ENCODE assay signal across 8 cellular contexts in genomic region chr13:49443327-49443688, GRCh38. TPM values are rescaled to one million over a fixed set of nuclear protein-coding genes. Genes with fewer than 3 reads are reported as not detected.
DNase-seq lines count a peak whose midpoint lies in the region; ATAC-seq and TF ChIP-seq lines count a peak whose summit lies in the region.

No MANE protein-coding gene starts in this region.

- in situ Hi-C loops in mammary epithelial cell (cut with MboI; ENCODE audit: low sequenced_read_pairs in 2 of 2) = loop anchor here in 1 of 2 donors (10.0 kb wide), 2 partner anchors 139 to 171 kb away; no protein-coding TSS in a partner anchor

- H3K4me1 ChIP-seq in mammary epithelial cell (ENCODE audit: insufficient read depth, low read length) (peaks cover 2% of the 10 kb centered on the region), suprapubic skin (peaks cover 37% of the 10 kb centered on the region)

- peaks cover 8% of the 10 kb centered on the region for H3K36me3 Mint-ChIP-seq in activated CD8-positive, alpha-beta memory T cell treated with anti-CD3 and anti-CD28 coated beads, Interleukin-2, amount 10 ng/mL, durations not matched to agents 7 days and 5 days

- H3K4me2 ChIP-seq in mammary epithelial cell (ENCODE audit: insufficient read depth, low read depth, low read length) = peak overlapping the region; percentile 80

- DNase-seq in activated CD8-positive, alpha-beta memory T cell treated with anti-CD3 and anti-CD28 coated beads, Interleukin-2, amount 10 ng/mL, durations not matched to agents 7 days and 5 days = no peak
- no peak for DNase-seq in activated CD8-positive, alpha-beta memory T cell treated with anti-CD3 and anti-CD28 coated beads for 24 hours
- peak; percentile 21 for DNase-seq in NCI-H446 treated with DMSO at 0.1 percent for 48 hours (lab: John Stamatoyannopoulos, UW)
- DNase-seq in mammary epithelial cell = no peak
- DNase-seq in left kidney (ENCODE audit: low read depth, low spot score) = peak; percentile 77
- DNase-seq in suprapubic skin (ENCODE audit: low spot score in 2 of 2) = no peak
- DNase-seq in mesenteric fat pad (ENCODE audit: low spot score) = no peak
- DNase-seq in LoVo (ENCODE audit: low spot score) = no peak

- peak overlapping the region; percentile 64 for H3K27ac ChIP-seq in mammary epithelial cell (ENCODE audit: insufficient read depth, low read depth, low read length)
- H3K27ac ChIP-seq in suprapubic skin = peak overlapping the region; percentile 93

- no peak for TF ChIP-seq EP300 in suprapubic skin (IDR thresholded peaks at IDR 0.05)

- ATAC-seq in activated CD8-positive, alpha-beta memory T cell treated with anti-CD3 and anti-CD28 coated beads, Interleukin-2, amount 10 ng/mL, durations not matched to agents 7 days and 5 days = peak; percentile 3

- no peaks in the 10 kb centered on the region for H3K36me3 ChIP-seq in mammary epithelial cell (ENCODE audit: insufficient read depth, low read length)
- no peaks in the 10 kb centered on the region for H3K36me3 ChIP-seq in suprapubic skin

- H3K27me3 ChIP-seq in mammary epithelial cell (ENCODE audit: insufficient read depth, low read length) (no peaks in the 10 kb centered on the region), suprapubic skin (no peaks in the 10 kb centered on the region)

- H3K4me3 ChIP-seq in mammary epithelial cell (replicated peaks in 1 of 3; ENCODE audit: insufficient read depth in 1 of 3, low read depth in 2 of 3, low read length in 3 of 3) (peak overlapping the region; percentile 59 to 95 (median 61)), suprapubic skin (peak overlapping the region; percentile 70)

- peak overlapping the region; percentile 97 for H3K4me3 Mint-ChIP-seq in activated CD8-positive, alpha-beta memory T cell treated with anti-CD3 and anti-CD28 coated beads, Interleukin-2, amount 10 ng/mL, durations not matched to agents 7 days and 5 days

- dilution Hi-C loops in mammary epithelial cell (cut with HindIII; ENCODE audit: low sequenced_read_pairs) = no loop called here

- no peaks in the 10 kb centered on the region for H3K27me3 Mint-ChIP-seq in activated CD8-positive, alpha-beta memory T cell treated with anti-CD3 and anti-CD28 coated beads, Interleukin-2, amount 10 ng/mL, durations not matched to agents 7 days and 5 days

- H3K79me2 ChIP-seq in mammary epithelial cell (ENCODE audit: insufficient read depth, low read length) = peaks cover 20% of the 10 kb centered on the region

- no peaks in the 10 kb centered on the region for H4K20me1 ChIP-seq in mammary epithelial cell (ENCODE audit: insufficient read depth, low read length)

- CTCF ChIA-PET in activated CD8-positive, alpha-beta memory T cell treated with anti-CD3 and anti-CD28 coated beads, Interleukin-2, amount 10 ng/mL, durations not matched to agents 7 days and 5 days (lab: Charles Lee) = interaction anchor here (0.6 to 4.3 kb wide), 9 partner anchors 10 to 493 kb away, joined by 3 to 23 read pairs (median 5); partner anchors contain the start of genes PHF11 and SPRYD7
- CTCF ChIA-PET in mammary epithelial cell (lab: Charles Lee; ENCODE audit: low non-redundant PET) = interaction anchor here (1.6 kb wide), 1 partner anchor 164 kb away, joined by 9 read pairs; no protein-coding TSS in a partner anchor

- intact Hi-C loops in mammary epithelial cell (cut with micrococcal nuclease) = no loop called here

- H3K9me3 Mint-ChIP-seq in activated CD8-positive, alpha-beta memory T cell treated with anti-CD3 and anti-CD28 coated beads, Interleukin-2, amount 10 ng/mL, durations not matched to agents 7 days and 5 days (ENCODE audit: low read depth) = no peaks in the 10 kb centered on the region

- BruUV-seq in mammary epithelial cell (replicated peaks; lab: Mats Ljungman, UMichigan) = TSS peak; percentile 55

- TF ChIP-seq CTCF in mammary epithelial cell (conservative IDR thresholded peaks at IDR 0.05 in 1 of 2, IDR thresholded peaks at IDR 0.05 in 1 of 2; ENCODE audit: extremely low read depth in 1 of 2, insufficient read depth in 1 of 2, low read depth in 1 of 2, low read length in 2 of 2) (no peak), suprapubic skin (IDR thresholded peaks at IDR 0.05) (no peak)

- H2AFZ ChIP-seq in mammary epithelial cell (ENCODE audit: low read depth, low read length) = peak overlapping the region; percentile 92

- 2% methylated on average over 9 of the region's 9 CpGs for WGBS in mammary epithelial cell (ENCODE audit: low coverage, missing lambda C conversion rate)
- 8% methylated on average over 9 of the region's 9 CpGs for WGBS in suprapubic skin

- H3K27ac Mint-ChIP-seq in activated CD8-positive, alpha-beta memory T cell treated with anti-CD3 and anti-CD28 coated beads, Interleukin-2, amount 10 ng/mL, durations not matched to agents 7 days and 5 days = peak overlapping the region; percentile 98

- TF ChIP-seq POLR2A in suprapubic skin (IDR thresholded peaks at IDR 0.05) = no peak

- peak overlapping the region; percentile 66 for H3K9ac ChIP-seq in mammary epithelial cell (ENCODE audit: insufficient read depth, low read length)

- peaks cover 41% of the 10 kb centered on the region for H3K4me1 Mint-ChIP-seq in activated CD8-positive, alpha-beta memory T cell treated with anti-CD3 and anti-CD28 coated beads, Interleukin-2, amount 10 ng/mL, durations not matched to agents 7 days and 5 days

- no peaks in the 10 kb centered on the region for H3K9me3 ChIP-seq in mammary epithelial cell (replicated peaks; ENCODE audit: insufficient read depth, low read length)
- H3K9me3 ChIP-seq in suprapubic skin = no peaks in the 10 kb centered on the region

RNA-seq across cellular contexts. Expression of gene CAB39L, which starts 0.6 kb away (rescaled TPM):
- total RNA-seq in activated CD8-positive, alpha-beta memory T cell treated with anti-CD3 and anti-CD28 coated beads, Interleukin-2, amount 10 ng/mL, durations not matched to agents 7 days and 5 days = 1 to 10 TPM; 4.0 to 4.3 TPM
- total RNA-seq in mammary epithelial cell (1 to 10 TPM; 5.7 to 8.0 TPM), suprapubic skin (10 to 100 TPM; 17.8 to 45.1 (median 28.6) TPM), mesenteric fat pad (9.3 TPM)
- polyA plus RNA-seq in mammary epithelial cell = 3.6 TPM
- polyA minus RNA-seq in mammary epithelial cell = 1.6 TPM

RNA-seq across cellular contexts. Expression of gene SETDB2, which starts 0.8 kb away (rescaled TPM):
- 10 to 100 TPM; 14.3 to 18.0 TPM for total RNA-seq in activated CD8-positive, alpha-beta memory T cell treated with anti-CD3 and anti-CD28 coated beads, Interleukin-2, amount 10 ng/mL, durations not matched to agents 7 days and 5 days
- total RNA-seq in mammary epithelial cell (10 to 100 TPM in 1 of 2 donors, 1 to 10 TPM in 1; 8.1 to 10.2 TPM), suprapubic skin (10 to 100 TPM in 2 of 4 donors, 1 to 10 TPM in 2; 5.3 to 19.8 (median 11.0) TPM), mesenteric fat pad (8.1 TPM)
- polyA plus RNA-seq in mammary epithelial cell = 2.2 TPM
- polyA minus RNA-seq in mammary epithelial cell = 4.1 TPM

RNA-seq across cellular contexts. Expression of gene PHF11, which starts 52.4 kb away (rescaled TPM):
- total RNA-seq in activated CD8-positive, alpha-beta memory T cell treated with anti-CD3 and anti-CD28 coated beads, Interleukin-2, amount 10 ng/mL, durations not matched to agents 7 days and 5 days = 100 to 1,000 TPM in 1 of 2 experiments, 10 to 100 TPM in 1; 79.6 to 129 TPM
- 10 to 100 TPM in 1 of 2 donors, 1 to 10 TPM in 1; 7.7 to 25.5 TPM for total RNA-seq in mammary epithelial cell
- polyA plus RNA-seq in mammary epithelial cell = 8.9 TPM
- polyA minus RNA-seq in mammary epithelial cell = not detected
- 10 to 100 TPM; 26.1 to 86.5 (median 35.3) TPM for total RNA-seq in suprapubic skin
- total RNA-seq in mesenteric fat pad = 52.4 TPM

Comparison
In these comparisons a context has a peak if more than half of its experiments do, and no peak if none do; other contexts are left out.
1. DNase-seq: peak in NCI-H446 treated with DMSO at 0.1 percent for 48 hours (single experiment) and left kidney (single experiment); none in activated CD8-positive, alpha-beta memory T cell treated with anti-CD3 and anti-CD28 coated beads, Interleukin-2, amount 10 ng/mL, durations not matched to agents 7 days and 5 days (single experiment), activated CD8-positive, alpha-beta memory T cell treated with anti-CD3 and anti-CD28 coated beads for 24 hours (single experiment), mammary epithelial cell (single experiment), suprapubic skin (0 of 2), mesenteric fat pad (single experiment) and LoVo (single experiment).